Comparison of ENCODE assay signal across 1 cellular context in genomic region chr17:78143214-78144145, GRCh38.
TF ChIP-seq lines count a peak whose summit lies in the region.

No MANE protein-coding gene starts in this region.

TF ChIP-seq in HepG2, 621 proteins besides CTCF, POLR2A, EP300 and RAD21:
- TF ChIP-seq TMF1 (CRISPR knock-in tag; IDR thresholded peaks at IDR 0.05; ENCODE audit: low read depth), result 0 out of 2 replicates have a peak, but pooled peaks have one; percentile 40
- no peak for TF ChIP-seq ZFYVE20 (CRISPR knock-in tag; IDR thresholded peaks at IDR 0.05; ENCODE audit: borderline replicate concordance, low read depth)
- TF ChIP-seq TEF (CRISPR knock-in tag; IDR thresholded peaks at IDR 0.05), result no peak
- TF ChIP-seq ZNF44 (CRISPR knock-in tag; IDR thresholded peaks at IDR 0.05), result no peak
- TF ChIP-seq TFE3 (CRISPR knock-in tag; IDR thresholded peaks at IDR 0.05), result no peak
